Comparison of ENCODE assay signal across 8 cellular contexts in genomic region chr11:96012086-96012824, GRCh38.
DNase-seq lines count a peak whose midpoint lies in the region; ATAC-seq, FAIRE-seq and TF ChIP-seq lines count a peak whose summit lies in the region.

No MANE protein-coding gene starts in this region.

- TF ChIP-seq CTCF in CD4-positive, alpha-beta T cell (IDR thresholded peaks at IDR 0.05): peak; percentile 39
- TF ChIP-seq CTCF in Panc1 (IDR thresholded peaks at IDR 0.05) (peak; percentile 84), heart right ventricle (IDR thresholded peaks at IDR 0.05) (peak in 8 of 9 donors; percentile 10 to 66 (median 44))

- H3K36me3 ChIP-seq in Panc1 (ENCODE audit: control insufficient read depth, insufficient read depth, low read length) (no peaks in the 10 kb centered on the region), heart right ventricle (no peaks in the 10 kb centered on the region), rectal smooth muscle tissue (ENCODE audit: control insufficient read depth, insufficient read depth, low read length) (no peaks in the 10 kb centered on the region)

- ATAC-seq in CD4-positive, alpha-beta T cell (ENCODE audit: poor library complexity): peak; percentile 75
- peak; percentile 91 for ATAC-seq in HG03342 (IDR thresholded peaks at IDR 0.05; ENCODE audit: unreplicated experiment)
- ATAC-seq in Panc1: peak; percentile 90
- ATAC-seq in activated naive CD8-positive, alpha-beta T cell treated with anti-CD3 and anti-CD28 coated beads, Interleukin-2, amount 10 ng/mL, durations not matched to agents 7 days and 5 days (ENCODE audit: low read depth): peak; percentile 40
- ATAC-seq in heart right ventricle: peak; percentile 64 to 91 (median 80)

- H3K27ac Mint-ChIP-seq in CD4-positive, alpha-beta T cell: no peak overlapping the region
- peak overlapping the region; percentile 67 for H3K27ac Mint-ChIP-seq in activated naive CD8-positive, alpha-beta T cell treated with anti-CD3 and anti-CD28 coated beads, Interleukin-2, amount 10 ng/mL, durations not matched to agents 7 days and 5 days

- intact Hi-C loops in CD4-positive, alpha-beta T cell (cut with DNase I, micrococcal nuclease): loop anchor here (1.0 to 5.0 kb wide), 9 partner anchors 43 to 378 kb away; partner anchors contain the start of genes CEP57 (in 1 of the 2) and JRKL (in 1 of the 2)
- intact Hi-C loops in Panc1 (cut with micrococcal nuclease; ENCODE audit: unreplicated experiment): no loop called here
- intact Hi-C loops in heart right ventricle (cut with DNase I): loop anchor here in 2 of 10 donors (1.0 to 5.0 kb wide), 2 partner anchors 330 to 331 kb away; partner anchors contain the start of gene MAML2 (in 2 of the 2)

- BruUV-seq in Panc1 (replicated peaks; lab: Mats Ljungman, UMichigan): no TSS peak

- 28 to 33% methylated on average over 8 of the region's 8 CpGs for WGBS in heart right ventricle, 2 donors

- CTCF ChIA-PET in CD4-positive, alpha-beta T cell (lab: Charles Lee): interaction anchor here (0.6 to 6.2 kb wide), 34 partner anchors 8 to 381 kb away, joined by 3 to 80 read pairs (median 3); partner anchors contain the start of gene MAML2
- CTCF ChIA-PET in Panc1 (lab: Charles Lee): no interaction called here

- peak overlapping the region; percentile 82 for H3K27ac ChIP-seq in CD4-positive, alpha-beta T cell (ENCODE audit: low read depth, low read length)
- H3K27ac ChIP-seq in Panc1 (ENCODE audit: low read length) (no peak overlapping the region), heart right ventricle (peak overlapping the region in 7 of 10 donors; percentile 5 to 65 (median 42)), rectal smooth muscle tissue (ENCODE audit: low read depth, low read length) (no peak overlapping the region)

- peak; percentile 34 to 81 (median 53) for DNase-seq in CD4-positive, alpha-beta T cell
- DNase-seq in GM19239 (ENCODE audit: insufficient read length, low spot score): peak; percentile 36
- DNase-seq in Panc1 (ENCODE audit: low read depth, low spot score): peak; percentile 39
- no peak for DNase-seq in activated naive CD8-positive, alpha-beta T cell treated with anti-CD3 and anti-CD28 coated beads, Interleukin-2, amount 10 ng/mL, durations not matched to agents 7 days and 5 days
- peak in 1 of 2 donors; percentile 43 for DNase-seq in heart right ventricle
- DNase-seq in SKM-1 (lab: John Stamatoyannopoulos, UW; ENCODE audit: unreplicated experiment): no peak

- H3K9me3 ChIP-seq in CD4-positive, alpha-beta T cell (ENCODE audit: control insufficient read depth, low read length): no peaks in the 10 kb centered on the region
- no peaks in the 10 kb centered on the region for H3K9me3 ChIP-seq in Panc1 (ENCODE audit: control insufficient read depth, insufficient read depth, low read depth, low read length)
- H3K9me3 ChIP-seq in heart right ventricle: no peaks in the 10 kb centered on the region

- no peaks in the 10 kb centered on the region for H3K36me3 Mint-ChIP-seq in CD4-positive, alpha-beta T cell (ENCODE audit: low read depth)
- peaks cover 2% of the 10 kb centered on the region for H3K36me3 Mint-ChIP-seq in activated naive CD8-positive, alpha-beta T cell treated with anti-CD3 and anti-CD28 coated beads, Interleukin-2, amount 10 ng/mL, durations not matched to agents 7 days and 5 days

- POLR2A ChIA-PET in CD4-positive, alpha-beta T cell (lab: Charles Lee): interaction anchor here (0.7 to 4.2 kb wide), 8 partner anchors 12 to 382 kb away, joined by 3 to 37 read pairs (median 5); partner anchors contain the start of genes CCDC82, CEP57, FAM76B and JRKL
- POLR2A ChIA-PET in Panc1 (lab: Charles Lee): no interaction called here
- POLR2A ChIA-PET in activated naive CD8-positive, alpha-beta T cell treated with anti-CD3 and anti-CD28 coated beads, Interleukin-2, amount 10 ng/mL, durations not matched to agents 7 days and 5 days (lab: Charles Lee): interaction anchor here (1.0 kb wide), 1 partner anchor 330 kb away, joined by 4 read pairs; no protein-coding TSS in a partner anchor

- H3K27me3 ChIP-seq in CD4-positive, alpha-beta T cell (ENCODE audit: control insufficient read depth, insufficient read depth, low read length): no peaks in the 10 kb centered on the region
- no peaks in the 10 kb centered on the region for H3K27me3 ChIP-seq in Panc1 (ENCODE audit: control insufficient read depth, insufficient read depth, low read length)
- H3K27me3 ChIP-seq in heart right ventricle: no peaks in the 10 kb centered on the region
- H3K27me3 ChIP-seq in rectal smooth muscle tissue (ENCODE audit: control insufficient read depth, insufficient read depth, low read length): no peaks in the 10 kb centered on the region

- 0 out of 2 replicates have a peak, but pooled peaks cover 9% of the 10 kb centered on the region for H3K4me1 ChIP-seq in Panc1 (ENCODE audit: control insufficient read depth, insufficient read depth, low read length)
- peaks cover 0 to 32% (median 9%) of the 10 kb centered on the region in 9 donors for H3K4me1 ChIP-seq in heart right ventricle
- H3K4me1 ChIP-seq in rectal smooth muscle tissue (ENCODE audit: control insufficient read depth, insufficient read depth, low read length): no peaks in the 10 kb centered on the region

- in situ Hi-C loops in Panc1 (cut with HindIII; ENCODE audit: low pct_unique_long_range_greater_than_20kb, low sequenced_read_pairs): no loop called here

- peaks cover 21% of the 10 kb centered on the region for H3K4me1 Mint-ChIP-seq in CD4-positive, alpha-beta T cell (ENCODE audit: low read depth)
- H3K4me1 Mint-ChIP-seq in activated naive CD8-positive, alpha-beta T cell treated with anti-CD3 and anti-CD28 coated beads, Interleukin-2, amount 10 ng/mL, durations not matched to agents 7 days and 5 days: peaks cover 53% of the 10 kb centered on the region

- H3K27me3 Mint-ChIP-seq in CD4-positive, alpha-beta T cell: no peaks in the 10 kb centered on the region
- no peaks in the 10 kb centered on the region for H3K27me3 Mint-ChIP-seq in activated naive CD8-positive, alpha-beta T cell treated with anti-CD3 and anti-CD28 coated beads, Interleukin-2, amount 10 ng/mL, durations not matched to agents 7 days and 5 days

- H3K4me3 ChIP-seq in Panc1 (ENCODE audit: low read depth in 2 of 2, low read length in 2 of 2): peak overlapping the region in 1 of 2 experiments; percentile 28; a peak in 2 of 4 replicates
- peak overlapping the region in 1 of 10 donors; percentile 0 for H3K4me3 ChIP-seq in heart right ventricle
- H3K4me3 ChIP-seq in rectal smooth muscle tissue (ENCODE audit: low read length): peak overlapping the region; percentile 2

- no peaks in the 10 kb centered on the region for H3K9me3 Mint-ChIP-seq in CD4-positive, alpha-beta T cell
- H3K9me3 Mint-ChIP-seq in activated naive CD8-positive, alpha-beta T cell treated with anti-CD3 and anti-CD28 coated beads, Interleukin-2, amount 10 ng/mL, durations not matched to agents 7 days and 5 days: no peaks in the 10 kb centered on the region

- H3K4me3 Mint-ChIP-seq in CD4-positive, alpha-beta T cell: peak overlapping the region; percentile 54
- peak overlapping the region; percentile 22 for H3K4me3 Mint-ChIP-seq in activated naive CD8-positive, alpha-beta T cell treated with anti-CD3 and anti-CD28 coated beads, Interleukin-2, amount 10 ng/mL, durations not matched to agents 7 days and 5 days

- no peak overlapping the region for H3K9ac ChIP-seq in rectal smooth muscle tissue (ENCODE audit: low read length)

- FAIRE-seq in GM19239 (lab: Jason Lieb, UNC): peak; percentile 98

Comparison
In these comparisons a context has a peak if more than half of its experiments do, and no peak if none do; other contexts are left out.
1. ATAC-seq: peak in every context shown above with its lines; median percentile 91 in HG03342; 90 in Panc1; 80 in heart right ventricle; 75 in CD4-positive, alpha-beta T cell; 40 in activated naive CD8-positive, alpha-beta T cell treated with anti-CD3 and anti-CD28 coated beads, Interleukin-2, amount 10 ng/mL, durations not matched to agents 7 days and 5 days.
2. DNase-seq: peak in CD4-positive, alpha-beta T cell (10 of 10), GM19239 (single experiment) and Panc1 (single experiment); none in activated naive CD8-positive, alpha-beta T cell treated with anti-CD3 and anti-CD28 coated beads, Interleukin-2, amount 10 ng/mL, durations not matched to agents 7 days and 5 days (single experiment) and SKM-1 (single experiment).
3. H3K27ac ChIP-seq: peak in CD4-positive, alpha-beta T cell (single experiment) and heart right ventricle (7 of 10); none in Panc1 (single experiment) and rectal smooth muscle tissue (single experiment).
4. Peak in every context shown above with its lines, with median percentiles within 50 percentile points of each other: CTCF ChIP-seq.